ENCODE assay signal across 22 cellular contexts in genomic region chr2:46422717-46423394, GRCh38. TPM values are rescaled to one million over a fixed set of nuclear protein-coding genes. Genes with fewer than 3 reads are reported as not detected.
"Had no signal": no experiment of that assay in that cellular context is flagged by ENCODE, and none has a peak within 500 bp of the region (broad histone marks: within the 10 kb centered on the region; RNA-seq: fewer than 3 reads in every experiment).

No MANE protein-coding gene starts in this region.

- H3K4me3 Mint-ChIP-seq: activated T-helper 17 cell treated with anti-CD3 and anti-CD28 coated beads, Interleukin-2, amount 50 U/mL, for 72 hours; effector memory CD8-positive, alpha-beta T cell; mesothelial cell of epicardium; stimulated activated effector memory CD8-positive, alpha-beta T cell treated with anti-CD3 and anti-CD28 coated beads, Interleukin-12 subunit alpha, Interleukin-12 subunit beta, amount 100 ng/mL, for 72 hours had no signal

- H3K27me3 ChIP-seq: gastroesophageal sphincter, heart right ventricle had no signal

- H3K9me3 Mint-ChIP-seq: activated T-helper 17 cell treated with anti-CD3 and anti-CD28 coated beads, Interleukin-2, amount 50 U/mL, for 72 hours had no signal

- H3K27me3 Mint-ChIP-seq: activated T-helper 17 cell treated with anti-CD3 and anti-CD28 coated beads, Interleukin-2, amount 50 U/mL, for 72 hours; effector memory CD8-positive, alpha-beta T cell had no signal

- H3K4me1 Mint-ChIP-seq: activated T-helper 17 cell treated with anti-CD3 and anti-CD28 coated beads, Interleukin-2, amount 50 U/mL, for 72 hours; mesothelial cell of epicardium; stimulated activated effector memory CD8-positive, alpha-beta T cell treated with anti-CD3 and anti-CD28 coated beads, Interleukin-12 subunit alpha, Interleukin-12 subunit beta, amount 100 ng/mL, for 72 hours had no signal

- FAIRE-seq: astrocyte had no signal

- H3K36me3 Mint-ChIP-seq: stimulated activated effector memory CD8-positive, alpha-beta T cell treated with anti-CD3 and anti-CD28 coated beads, Interleukin-12 subunit alpha, Interleukin-12 subunit beta, amount 100 ng/mL, for 72 hours had no signal

- DNase-seq: activated naive CD4-positive, alpha-beta T cell treated with Interleukin-2 at 50 U/mL for 16 hours; dermis blood vessel endothelial cell; effector memory CD8-positive, alpha-beta T cell; heart right ventricle; psoas muscle; stimulated activated CD4-positive, alpha-beta T cell treated with anti-CD3 and anti-CD28 coated beads, Interleukin-12 subunit alpha, Interleukin-12 subunit beta, amount 100 ng/mL, for 4 hours; substantia nigra; T-helper 1 cell; T1000; trophoblast cell had no signal

- H3K4me1 ChIP-seq: gastroesophageal sphincter, heart right ventricle, psoas muscle had no signal

- ATAC-seq: activated CD4-positive, CD25-positive, alpha-beta regulatory T cell treated with anti-CD3 and anti-CD28 coated beads, Interleukin-2, amount 50 U/mL, for 24 hours; activated T-helper 17 cell treated with anti-CD3 and anti-CD28 coated beads, Interleukin-2, amount 50 U/mL, for 72 hours; effector memory CD8-positive, alpha-beta T cell; gastroesophageal sphincter; heart right ventricle; psoas muscle; stimulated activated effector memory CD8-positive, alpha-beta T cell treated with anti-CD3 and anti-CD28 coated beads, Interleukin-12 subunit alpha, Interleukin-12 subunit beta, amount 100 ng/mL, for 72 hours had no signal

- H3K36me3 ChIP-seq: gastroesophageal sphincter, heart right ventricle had no signal

- H3K27ac ChIP-seq: gastroesophageal sphincter, heart right ventricle, psoas muscle had no signal

- H3K4me3 ChIP-seq: gastroesophageal sphincter, heart right ventricle, lung, psoas muscle had no signal

- H3K27ac Mint-ChIP-seq: activated T-helper 17 cell treated with anti-CD3 and anti-CD28 coated beads, Interleukin-2, amount 50 U/mL, for 72 hours; effector memory CD8-positive, alpha-beta T cell; mesothelial cell of epicardium; stimulated activated effector memory CD8-positive, alpha-beta T cell treated with anti-CD3 and anti-CD28 coated beads, Interleukin-12 subunit alpha, Interleukin-12 subunit beta, amount 100 ng/mL, for 72 hours had no signal

RNA-seq across cellular contexts. Expression of gene TMEM247, which starts 56.5 kb away (rescaled TPM):
- total RNA-seq: activated CD8-positive, alpha-beta memory T cell treated with anti-CD3 and anti-CD28 coated beads for 36 hours; activated T-helper 17 cell treated with anti-CD3 and anti-CD28 coated beads, Interleukin-2, amount 50 U/mL, for 72 hours; astrocyte; chondrocyte; dermis blood vessel endothelial cell; gastroesophageal sphincter; heart right ventricle; lung; mesothelial cell of epicardium; myocyte; osteoblast; psoas muscle had no signal
- polyA plus RNA-seq: heart right ventricle, lung, neural cell, psoas muscle had no signal
